ENCODE assay signal across 4 cellular contexts in the genomic region with DNA sequence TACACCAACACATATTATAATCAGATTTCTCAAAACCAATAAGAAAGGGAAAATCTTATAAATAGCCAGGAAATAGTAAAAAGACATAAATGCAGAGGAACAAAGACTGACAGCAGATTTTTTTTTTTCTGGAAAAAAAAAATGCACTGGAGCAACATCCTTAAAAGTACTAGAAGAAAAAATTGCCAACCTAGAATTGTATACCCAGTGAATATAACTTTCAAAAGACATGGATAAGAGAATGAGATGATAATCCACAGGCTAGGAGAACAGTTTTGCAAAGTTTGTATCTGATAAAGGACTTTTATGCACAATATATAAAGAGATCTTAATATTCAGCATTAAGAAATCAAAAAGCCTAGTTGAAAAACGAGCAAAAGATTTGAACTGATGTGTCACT.
"Had no signal": no experiment of that assay in that cellular context is flagged by ENCODE, and none has a peak within 500 bp of the region (broad histone marks: within the 10 kb centered on the region; RNA-seq: fewer than 3 reads in every experiment).

No MANE protein-coding gene starts in this region.

- H3K4me3 ChIP-seq: K562 had no signal

- ATAC-seq: HepG2, K562 had no signal

- H3K27ac ChIP-seq: HL-60, KMS-11 had no signal
